13 cellular contexts compared by ENCODE assay signal in the genomic region with DNA sequence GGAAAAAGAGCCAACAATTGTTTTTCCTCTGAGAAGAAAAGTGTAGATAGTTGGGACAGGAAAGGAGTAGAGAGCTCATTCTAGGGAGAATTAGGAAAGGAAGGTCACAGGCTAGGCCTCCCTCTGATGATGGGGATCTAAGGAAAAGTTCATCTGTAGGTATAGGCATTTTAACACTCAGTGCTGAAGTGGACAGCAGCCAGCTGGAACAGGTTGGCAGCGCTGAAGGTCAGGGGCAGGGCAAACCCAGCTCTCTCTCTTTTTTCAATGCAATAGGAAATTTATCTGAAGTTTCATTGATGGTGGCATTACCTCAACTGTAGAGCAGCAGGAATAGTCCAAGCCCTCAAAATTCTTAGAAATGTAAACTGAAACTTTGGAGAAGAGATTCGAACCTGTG.
DNase-seq lines count a peak whose midpoint lies in the region; ATAC-seq and TF ChIP-seq lines count a peak whose summit lies in the region.
"Had no signal": no experiment of that assay in that cellular context is flagged by ENCODE, and none has a peak within 500 bp of the region (broad histone marks: within the 10 kb centered on the region; RNA-seq: fewer than 3 reads in every experiment).

No MANE protein-coding gene starts in this region.

- H3K27ac Mint-ChIP-seq in Calu3 (ENCODE audit: unreplicated experiment) = no peak overlapping the region
- H3K27ac Mint-ChIP-seq: CD14-positive monocyte had no signal

- no peak overlapping the region for H3K14ac ChIP-seq in IMR-90 (replicated peaks; ENCODE audit: low read depth, low read length)

- H3K36me3 ChIP-seq in IMR-90 (ENCODE audit: control insufficient read depth, insufficient read depth, low read length) = no peaks in the 10 kb centered on the region
- H3K36me3 ChIP-seq in body of pancreas (replicated peaks in 1 of 2; ENCODE audit: insufficient read depth in 1 of 2, low read depth in 2 of 2) = no peaks in the 10 kb centered on the region
- no peaks in the 10 kb centered on the region for H3K36me3 ChIP-seq in psoas muscle (ENCODE audit: insufficient read depth in 1 of 2, low read depth in 1 of 2)
- H3K36me3 ChIP-seq: heart right ventricle, stomach had no signal

- H2AK9ac ChIP-seq in IMR-90 (replicated peaks; ENCODE audit: low read depth, low read length, poor library complexity) = no peak overlapping the region

- intact Hi-C loops in Calu3 (cut with micrococcal nuclease; ENCODE audit: unreplicated experiment) = no loop called here
- intact Hi-C loops in IMR-90 (cut with micrococcal nuclease) = no loop called here
- intact Hi-C loops in body of pancreas (cut with DNase I) = no loop called here
- intact Hi-C loops in psoas muscle (cut with DNase I) = no loop called here
- intact Hi-C loops in posterior cingulate gyrus (cut with DNase I) = no loop called here

- no peaks in the 10 kb centered on the region for H3K9me1 ChIP-seq in IMR-90 (ENCODE audit: insufficient read depth, low read length)

- CTCF ChIA-PET in Calu3 (lab: Charles Lee) = no interaction called here
- CTCF ChIA-PET in IMR-90 (lab: Yijun Ruan, JAX) = no interaction called here

- H3K4me3 Mint-ChIP-seq in Calu3 (ENCODE audit: low read depth, unreplicated experiment) = no peak overlapping the region
- H3K4me3 Mint-ChIP-seq: CD14-positive monocyte had no signal

- H3K4me2 ChIP-seq in IMR-90 (ENCODE audit: low read depth, low read length) = no peak overlapping the region

- H3K9me3 ChIP-seq in IMR-90 (ENCODE audit: control insufficient read depth, insufficient read depth, low read length) (no peaks in the 10 kb centered on the region), body of pancreas (no peaks in the 10 kb centered on the region), psoas muscle (no peaks in the 10 kb centered on the region)
- H3K9me3 ChIP-seq: heart right ventricle, stomach had no signal

- POLR2A ChIA-PET in IMR-90 (lab: Charles Lee; ENCODE audit: unreplicated experiment) = no interaction called here

- H4K5ac ChIP-seq in IMR-90 (ENCODE audit: low read depth, low read length) = no peak overlapping the region

- H3K27me3 Mint-ChIP-seq in Calu3 (ENCODE audit: unreplicated experiment) = peaks cover 7% of the 10 kb centered on the region

- H2BK120ac ChIP-seq in IMR-90 (ENCODE audit: low read depth, low read length) = no peak overlapping the region

- H3K18ac ChIP-seq in IMR-90 (ENCODE audit: low read depth, low read length) = no peak overlapping the region

- H3K9ac ChIP-seq in IMR-90 (ENCODE audit: low read depth, low read length) = no peak overlapping the region

- H2AFZ ChIP-seq in IMR-90 (replicated peaks; ENCODE audit: low read length, poor library complexity) = no peak overlapping the region

- no peak overlapping the region for H2AK5ac ChIP-seq in IMR-90 (ENCODE audit: low read depth, low read length)

- H3K79me1 ChIP-seq in IMR-90 (ENCODE audit: low read depth in 1 of 2, low read length in 2 of 2) = no peaks in the 10 kb centered on the region

- H4K91ac ChIP-seq in IMR-90 (ENCODE audit: insufficient read depth, low read depth, low read length) = no peak overlapping the region

- no TSS peak for BruUV-seq in Calu3 (replicated peaks; lab: Mats Ljungman, UMichigan)
- no TSS peak for BruUV-seq in IMR-90 (replicated peaks; lab: Mats Ljungman, UMichigan)

- 0 out of 2 replicates have a peak, but pooled peaks have one; percentile 48 for ATAC-seq in IMR-90 (ENCODE audit: low read depth)
- ATAC-seq in body of pancreas = no peak
- no peak for ATAC-seq in HG03139 (IDR thresholded peaks at IDR 0.05; ENCODE audit: unreplicated experiment)
- ATAC-seq in psoas muscle = no peak
- ATAC-seq: Panc1 had no signal

- TF ChIP-seq POLR2A in IMR-90 (IDR thresholded peaks at IDR 0.05; ENCODE audit: low read depth, low read length) (no peak), body of pancreas (IDR thresholded peaks at IDR 0.05) (no peak)

- in situ Hi-C loops in IMR-90 (cut with MboI; ENCODE audit: low sequenced_read_pairs) = no loop called here

- no peaks in the 10 kb centered on the region for H3K36me3 Mint-ChIP-seq in Calu3 (ENCODE audit: insufficient read depth, unreplicated experiment)
- H3K36me3 Mint-ChIP-seq: CD14-positive monocyte had no signal

- H4K20me1 ChIP-seq in IMR-90 (ENCODE audit: insufficient read depth, low read length) = no peaks in the 10 kb centered on the region

- peak; percentile 9 for DNase-seq in Calu3
- DNase-seq in IMR-90 = peak; percentile 24
- peak in 3 of 4 donors; percentile 11 to 51 (median 22) for DNase-seq in body of pancreas
- DNase-seq in kidney tubule cell (ENCODE audit: low spot score) = peak; percentile 4
- DNase-seq in AML-193 (lab: John Stamatoyannopoulos, UW) = no peak
- no peak for DNase-seq in psoas muscle
- no peak for DNase-seq in posterior cingulate gyrus
- DNase-seq: effector CD8-positive, alpha-beta T cell; heart right ventricle; stomach had no signal

- H3K23ac ChIP-seq in IMR-90 (ENCODE audit: low read depth, low read length) = no peak overlapping the region

- no peak for TF ChIP-seq CTCF in Calu3 (IDR thresholded peaks at IDR 0.05; ENCODE audit: unreplicated experiment)
- TF ChIP-seq CTCF in IMR-90 (conservative IDR thresholded peaks at IDR 0.05; ENCODE audit: low read depth, low read length) = no peak
- TF ChIP-seq CTCF in body of pancreas (IDR thresholded peaks at IDR 0.05) = no peak
- TF ChIP-seq CTCF in psoas muscle (IDR thresholded peaks at IDR 0.05) = no peak

- no peak overlapping the region for H3K4ac ChIP-seq in IMR-90 (ENCODE audit: low read depth, low read length)

- no peaks in the 10 kb centered on the region for H3K4me1 Mint-ChIP-seq in Calu3 (ENCODE audit: low read depth, unreplicated experiment)
- H3K4me1 Mint-ChIP-seq: CD14-positive monocyte had no signal

- H2BK20ac ChIP-seq in IMR-90 (ENCODE audit: low read depth, low read length) = no peak overlapping the region

- no peaks in the 10 kb centered on the region for H3K9me3 Mint-ChIP-seq in Calu3 (ENCODE audit: low read depth, unreplicated experiment)

- H3K56ac ChIP-seq in IMR-90 (ENCODE audit: extremely low read depth, insufficient read depth, low read length) = no peak overlapping the region

- no peaks in the 10 kb centered on the region for H3K27me3 ChIP-seq in IMR-90 (ENCODE audit: control insufficient read depth, insufficient read depth, low read length)
- no peaks in the 10 kb centered on the region for H3K27me3 ChIP-seq in body of pancreas
- no peaks in the 10 kb centered on the region for H3K27me3 ChIP-seq in psoas muscle (ENCODE audit: insufficient read depth in 3 of 3, low read length in 2 of 3)
- H3K27me3 ChIP-seq: heart right ventricle, stomach had no signal

- no peak overlapping the region for H3K4me3 ChIP-seq in IMR-90 (ENCODE audit: insufficient read depth, low read depth, low read length)
- no peak overlapping the region for H3K4me3 ChIP-seq in body of pancreas
- no peak overlapping the region for H3K4me3 ChIP-seq in psoas muscle
- H3K4me3 ChIP-seq: heart right ventricle, stomach had no signal

- no peak for TF ChIP-seq RAD21 in IMR-90 (IDR thresholded peaks at IDR 0.05; ENCODE audit: low read length)

- H3K27ac ChIP-seq in IMR-90 (ENCODE audit: insufficient read depth, low read length) = no peak overlapping the region
- H3K27ac ChIP-seq in body of pancreas = no peak overlapping the region
- H3K27ac ChIP-seq in psoas muscle = no peak overlapping the region
- H3K27ac ChIP-seq: heart right ventricle, stomach had no signal

- dilution Hi-C loops in IMR-90 (cut with HindIII; ENCODE audit: low sequenced_read_pairs, unreplicated experiment) = no loop called here

- no peak overlapping the region for H2BK5ac ChIP-seq in IMR-90 (ENCODE audit: low read depth, low read length, poor library complexity, severe bottlenecking)

- no peak overlapping the region for H2BK15ac ChIP-seq in IMR-90 (ENCODE audit: low read depth, low read length)

- WGBS in IMR-90 (ENCODE audit: extremely low coverage in 2 of 2, insufficient read length in 1 of 2), 2 experiments = no CpG with 5 or more reads among the region's 2 CpGs
- WGBS in body of pancreas, 2 donors = 32 to 43% methylated on average over 2 of the region's 2 CpGs
- 48 to 63% (median 60%) methylated on average over 2 of the region's 2 CpGs for WGBS in psoas muscle, 3 donors

- H3K4me1 ChIP-seq in IMR-90 (ENCODE audit: control insufficient read depth, insufficient read depth, low read length) (no peaks in the 10 kb centered on the region), body of pancreas (no peaks in the 10 kb centered on the region), psoas muscle (no peaks in the 10 kb centered on the region)
- H3K4me1 ChIP-seq: heart right ventricle, stomach had no signal

- no peak overlapping the region for H4K8ac ChIP-seq in IMR-90 (ENCODE audit: low read depth in 2 of 2, low read length in 2 of 2)

TF ChIP-seq in IMR-90, 13 proteins besides CTCF, POLR2A, EP300 and RAD21 (continues in another document):
- TF ChIP-seq, protein P1, sequence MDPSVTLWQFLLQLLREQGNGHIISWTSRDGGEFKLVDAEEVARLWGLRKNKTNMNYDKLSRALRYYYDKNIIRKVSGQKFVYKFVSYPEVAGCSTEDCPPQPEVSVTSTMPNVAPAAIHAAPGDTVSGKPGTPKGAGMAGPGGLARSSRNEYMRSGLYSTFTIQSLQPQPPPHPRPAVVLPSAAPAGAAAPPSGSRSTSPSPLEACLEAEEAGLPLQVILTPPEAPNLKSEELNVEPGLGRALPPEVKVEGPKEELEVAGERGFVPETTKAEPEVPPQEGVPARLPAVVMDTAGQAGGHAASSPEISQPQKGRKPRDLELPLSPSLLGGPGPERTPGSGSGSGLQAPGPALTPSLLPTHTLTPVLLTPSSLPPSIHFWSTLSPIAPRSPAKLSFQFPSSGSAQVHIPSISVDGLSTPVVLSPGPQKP (IDR thresholded peaks at IDR 0.05; ENCODE audit: borderline replicate concordance, low read depth, low read length) = no peak
- TF ChIP-seq RCOR1 (IDR thresholded peaks at IDR 0.05; ENCODE audit: insufficient replicate concordance, low read length) (no peak), NFE2L2 (IDR thresholded peaks at IDR 0.05; ENCODE audit: low read depth, low read length) (no peak), FOS (IDR thresholded peaks at IDR 0.05; ENCODE audit: low read depth, low read length) (no peak), SMC3 (IDR thresholded peaks at IDR 0.05; ENCODE audit: low read depth, low read length) (no peak), CEBPB (IDR thresholded peaks at IDR 0.05; ENCODE audit: low read depth, low read length) (no peak), CHD1 (IDR thresholded peaks at IDR 0.05; ENCODE audit: low read depth, low read length) (no peak), RFX5 (IDR thresholded peaks at IDR 0.05; ENCODE audit: low read depth, low read length) (no peak), MAZ (IDR thresholded peaks at IDR 0.05; ENCODE audit: borderline replicate concordance, low read depth, low read length) (no peak)
- TF ChIP-seq, protein P2, sequence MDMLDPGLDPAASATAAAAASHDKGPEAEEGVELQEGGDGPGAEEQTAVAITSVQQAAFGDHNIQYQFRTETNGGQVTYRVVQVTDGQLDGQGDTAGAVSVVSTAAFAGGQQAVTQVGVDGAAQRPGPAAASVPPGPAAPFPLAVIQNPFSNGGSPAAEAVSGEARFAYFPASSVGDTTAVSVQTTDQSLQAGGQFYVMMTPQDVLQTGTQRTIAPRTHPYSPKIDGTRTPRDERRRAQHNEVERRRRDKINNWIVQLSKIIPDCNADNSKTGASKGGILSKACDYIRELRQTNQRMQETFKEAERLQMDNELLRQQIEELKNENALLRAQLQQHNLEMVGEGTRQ (IDR thresholded peaks at IDR 0.05; ENCODE audit: low read depth, low read length) = no peak

Comparison
In these comparisons a context has a peak if more than half of its experiments do, and no peak if none do; other contexts are left out.
1. DNase-seq: peak in Calu3 (single experiment), IMR-90 (single experiment), body of pancreas (3 of 4) and kidney tubule cell (single experiment); none in AML-193 (0 of 2), psoas muscle (0 of 2) and posterior cingulate gyrus (0 of 10).